Comparison of ENCODE assay signal across 1 cellular context in the genomic region with DNA sequence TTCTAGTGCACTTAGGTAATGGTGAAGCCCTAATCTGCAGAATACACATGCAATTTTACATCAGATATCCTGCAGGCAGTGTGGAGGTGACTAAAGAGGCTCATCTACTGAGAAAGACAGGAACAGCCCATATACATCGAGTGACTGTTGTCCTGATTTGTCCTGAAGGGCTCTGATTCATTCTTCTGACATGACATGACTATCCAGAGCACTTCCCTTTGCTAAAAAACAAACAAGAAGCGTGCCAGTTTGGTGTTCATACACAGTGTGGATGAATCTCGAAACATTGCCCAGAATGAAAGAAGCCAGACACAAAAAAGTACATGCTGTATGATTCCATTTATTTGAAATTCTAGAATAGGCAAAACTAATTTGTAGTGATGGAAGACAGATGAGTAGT.
TF ChIP-seq lines count a peak whose summit lies in the region.

No MANE protein-coding gene starts in this region.

TF ChIP-seq in IMR-90, 13 proteins besides CTCF, POLR2A, EP300 and RAD21 (continued from another document):
- TF ChIP-seq, protein P1, sequence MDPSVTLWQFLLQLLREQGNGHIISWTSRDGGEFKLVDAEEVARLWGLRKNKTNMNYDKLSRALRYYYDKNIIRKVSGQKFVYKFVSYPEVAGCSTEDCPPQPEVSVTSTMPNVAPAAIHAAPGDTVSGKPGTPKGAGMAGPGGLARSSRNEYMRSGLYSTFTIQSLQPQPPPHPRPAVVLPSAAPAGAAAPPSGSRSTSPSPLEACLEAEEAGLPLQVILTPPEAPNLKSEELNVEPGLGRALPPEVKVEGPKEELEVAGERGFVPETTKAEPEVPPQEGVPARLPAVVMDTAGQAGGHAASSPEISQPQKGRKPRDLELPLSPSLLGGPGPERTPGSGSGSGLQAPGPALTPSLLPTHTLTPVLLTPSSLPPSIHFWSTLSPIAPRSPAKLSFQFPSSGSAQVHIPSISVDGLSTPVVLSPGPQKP (IDR thresholded peaks at IDR 0.05; ENCODE audit: borderline replicate concordance, low read depth, low read length) = no peak
- no peak for TF ChIP-seq CEBPB (IDR thresholded peaks at IDR 0.05; ENCODE audit: low read depth, low read length)
